In the genomic region with DNA sequence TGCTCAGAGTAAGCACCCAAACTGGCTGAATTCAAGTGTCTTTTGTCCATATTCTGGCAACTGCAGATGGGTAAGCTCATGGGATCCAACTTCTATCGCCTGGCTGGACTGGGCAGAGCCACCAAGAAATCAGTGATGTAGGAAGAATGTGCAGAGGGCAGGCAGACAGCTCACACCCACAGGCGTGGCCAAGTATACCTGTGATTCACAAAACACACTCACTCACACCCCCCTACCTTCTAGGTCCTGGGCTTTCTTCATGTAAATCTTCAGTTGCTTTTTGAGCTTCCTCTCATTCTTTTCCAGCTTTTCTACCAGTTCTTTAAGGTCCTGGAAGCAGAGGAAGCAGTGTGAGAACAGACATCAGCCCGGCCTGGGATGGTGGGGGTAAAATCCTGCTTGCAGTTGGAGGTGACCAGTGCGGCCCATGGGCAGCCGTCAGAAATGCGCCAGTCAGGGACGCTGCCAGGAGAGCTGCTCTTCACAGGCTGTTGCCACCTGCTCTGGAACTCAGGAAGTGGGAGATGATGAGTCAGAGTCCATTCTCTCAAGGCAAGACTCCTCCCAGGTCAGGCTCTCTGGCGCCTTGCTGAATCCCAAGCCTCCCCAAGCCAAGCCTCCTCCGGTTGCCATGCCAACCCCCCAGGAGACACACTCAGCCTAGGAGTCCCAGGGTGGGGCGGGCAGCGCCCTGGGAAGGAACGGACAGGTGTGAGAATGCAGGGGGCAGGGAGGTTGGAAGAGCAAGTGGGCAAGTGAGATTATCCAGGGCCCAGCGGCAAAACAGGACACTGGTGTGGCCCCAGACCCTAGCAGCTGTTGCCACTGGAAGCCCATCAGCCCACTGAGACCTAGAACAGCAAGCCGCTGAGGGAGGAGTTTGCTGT, we compare ENCODE assay signal across 8 cellular contexts. TPM values are rescaled to one million over a fixed set of nuclear protein-coding genes. Genes with fewer than 3 reads are reported as not detected.
DNase-seq lines count a peak whose midpoint lies in the region; ATAC-seq and TF ChIP-seq lines count a peak whose summit lies in the region.

No MANE protein-coding gene starts in this region.

- no peak for TF ChIP-seq CTCF in AG09319 (IDR thresholded peaks at IDR 0.05; ENCODE audit: low read depth, low read length)

- DNase-seq in AG09319 (ENCODE audit: extremely low read depth, low read depth) (peak; percentile 15), M059J (ENCODE audit: low read depth) (peak; percentile 100), T1000 (lab: John Stamatoyannopoulos, UW) (peak; percentile 54), islet precursor cell (peak; percentile 97), GF-D8 (lab: John Stamatoyannopoulos, UW) (no peak)
- no peak for DNase-seq in activated CD4-positive, CD25-positive, alpha-beta regulatory T cell treated with anti-CD3 and anti-CD28 coated beads, Interleukin-2, amount 50 U/mL, for 72 hours
- no peak for DNase-seq in activated CD4-positive, alpha-beta T cell treated with anti-CD3 and anti-CD28 coated beads for 1 hour

- ATAC-seq in GM21367 (IDR thresholded peaks at IDR 0.05; ENCODE audit: unreplicated experiment): no peak

RNA-seq across cellular contexts. Expression of gene ACAA2, which starts 36.2 kb away (rescaled TPM):
- 44.2 and 59.3 TPM in 2 replicates for total RNA-seq in M059J (2014; rRNA removed; shearing (Covaris generic))

Comparison
In these comparisons a context has a peak if more than half of its experiments do, and no peak if none do; other contexts are left out.
1. DNase-seq: peak in AG09319 (single experiment), M059J (single experiment), T1000 (single experiment) and islet precursor cell (single experiment); none in GF-D8 (single experiment), activated CD4-positive, CD25-positive, alpha-beta regulatory T cell treated with anti-CD3 and anti-CD28 coated beads, Interleukin-2, amount 50 U/mL, for 72 hours (single experiment) and activated CD4-positive, alpha-beta T cell treated with anti-CD3 and anti-CD28 coated beads for 1 hour (single experiment).